22 cellular contexts compared by ENCODE assay signal in genomic region chr10:30088178-30088577, GRCh38. TPM values are rescaled to one million over a fixed set of nuclear protein-coding genes. Genes with fewer than 3 reads are reported as not detected.
A peak's percentile ranks its signal among the peaks of the same experiment; 100 is the strongest.
DNase-seq lines count a peak whose midpoint lies in the region; TF ChIP-seq lines count a peak whose summit lies in the region.
"Had no signal": no experiment of that assay in that cellular context is flagged by ENCODE, and none has a peak within 500 bp of the region (broad histone marks: within the 10 kb centered on the region; RNA-seq: fewer than 3 reads in every experiment).

No MANE protein-coding gene starts in this region.

- no peak overlapping the region for H3K9ac ChIP-seq in endodermal cell (ENCODE audit: extremely low read depth, low read length, poor library complexity, severe bottlenecking)

- H3K9me3 ChIP-seq in endodermal cell (ENCODE audit: control insufficient read depth, low read length) (no peaks in the 10 kb centered on the region), vagina (no peaks in the 10 kb centered on the region)
- H3K9me3 ChIP-seq: ascending aorta had no signal

- intact Hi-C loops in vagina (cut with DNase I): loop anchor here (2.0 kb wide), 1 partner anchor 31 kb away; no protein-coding TSS in a partner anchor

- WGBS in endodermal cell (ENCODE audit: insufficient coverage in 1 of 2, insufficient read length in 1 of 2), 2 experiments: 13 to 48% methylated on average over 2 to 3 of the region's 3 CpGs

- H3K27me3 Mint-ChIP-seq in endodermal cell (ENCODE audit: insufficient read depth): peaks cover 59% of the 10 kb centered on the region
- no peaks in the 10 kb centered on the region for H3K27me3 Mint-ChIP-seq in mesothelial cell of epicardium (ENCODE audit: low read depth)

- H3K4me3 ChIP-seq in endodermal cell (ENCODE audit: low read length) (no peak overlapping the region), vagina (no peak overlapping the region)
- H3K4me3 ChIP-seq: ascending aorta had no signal

- no peak overlapping the region for H3K27ac ChIP-seq in endodermal cell (ENCODE audit: low read depth, low read length)
- H3K27ac ChIP-seq in vagina: no peak overlapping the region
- H3K27ac ChIP-seq: ascending aorta had no signal

- peaks cover 6% of the 10 kb centered on the region for H3K4me1 Mint-ChIP-seq in endodermal cell
- H3K4me1 Mint-ChIP-seq in mesothelial cell of epicardium: peaks cover 20% of the 10 kb centered on the region
- H3K4me1 Mint-ChIP-seq: naive B cell; stimulated activated naive B cell treated with anti-CD40 and anti-IgM and Interleukin-4, amounts not matched to agents 10 μg/mL and 1 μg/mL and 100 μg/mL, for 72 hours had no signal

- no peak overlapping the region for H3K27ac Mint-ChIP-seq in endodermal cell
- peak overlapping the region; percentile 30 for H3K27ac Mint-ChIP-seq in mesothelial cell of epicardium
- H3K27ac Mint-ChIP-seq: memory B cell; stimulated activated naive B cell treated with anti-CD40 and anti-IgM and Interleukin-4, amounts not matched to agents 10 μg/mL and 1 μg/mL and 100 μg/mL, for 72 hours had no signal

- H3K36me3 Mint-ChIP-seq in endodermal cell (ENCODE audit: low read depth) (no peaks in the 10 kb centered on the region), mesothelial cell of epicardium (no peaks in the 10 kb centered on the region)
- H3K36me3 Mint-ChIP-seq: memory B cell; naive B cell; stimulated activated naive B cell treated with anti-CD40 and anti-IgM and Interleukin-4, amounts not matched to agents 10 μg/mL and 1 μg/mL and 100 μg/mL, for 72 hours had no signal

- peaks cover 33% of the 10 kb centered on the region for H3K27me3 ChIP-seq in endodermal cell (ENCODE audit: control insufficient read depth, insufficient read depth, low read length, poor library complexity, severe bottlenecking)
- no peaks in the 10 kb centered on the region for H3K27me3 ChIP-seq in vagina
- H3K27me3 ChIP-seq: ascending aorta had no signal

- H3K4me1 ChIP-seq in endodermal cell (ENCODE audit: control insufficient read depth, insufficient read depth, low read length) (no peaks in the 10 kb centered on the region), vagina (no peaks in the 10 kb centered on the region)
- H3K4me1 ChIP-seq: ascending aorta had no signal

- H3K4me3 Mint-ChIP-seq in endodermal cell (no peak overlapping the region), mesothelial cell of epicardium (no peak overlapping the region)
- H3K4me3 Mint-ChIP-seq: memory B cell; naive B cell; stimulated activated naive B cell treated with anti-CD40 and anti-IgM and Interleukin-4, amounts not matched to agents 10 μg/mL and 1 μg/mL and 100 μg/mL, for 72 hours had no signal

- TF ChIP-seq CTCF in endodermal cell (conservative IDR thresholded peaks at IDR 0.05): no peak
- no peak for TF ChIP-seq CTCF in mesothelial cell of epicardium (IDR thresholded peaks at IDR 0.05; ENCODE audit: unreplicated experiment)
- no peak for TF ChIP-seq CTCF in vagina (IDR thresholded peaks at IDR 0.05)

- DNase-seq in COR-L47 (lab: John Stamatoyannopoulos, UW) (peak; percentile 5), NCI-H69 (lab: John Stamatoyannopoulos, UW) (peak; percentile 8), endodermal cell (peak; percentile 56), mesothelial cell of epicardium (ENCODE audit: low spot score in 2 of 2, unreplicated experiment in 2 of 2) (no peak), UCSD-AML1 (lab: John Stamatoyannopoulos, UW; ENCODE audit: unreplicated experiment) (no peak), mucosa of gallbladder (ENCODE audit: low spot score) (no peak), vagina (ENCODE audit: extremely low spot score in 2 of 2) (no peak), inferior parietal cortex (ENCODE audit: extremely low spot score) (no peak)
- DNase-seq: ACHN; activated CD8-positive, alpha-beta memory T cell treated with anti-CD3 and anti-CD28 coated beads, Interleukin-2, amount 50 U/mL, for 4 hours; activated naive CD4-positive, alpha-beta T cell treated with anti-CD3 and anti-CD28 coated beads, Interleukin-2, amount 50 U/mL, for 16 hours; effector CD8-positive, alpha-beta T cell; GF-D8; GOT3; left colon; naive B cell; NCI-H187 treated with DMSO at 0.1 percent for 48 hours; stimulated activated CD4-positive, alpha-beta T cell treated with anti-CD3 and anti-CD28 coated beads, Interleukin-12 subunit alpha, Interleukin-12 subunit beta, amount 100 ng/mL, for 4 hours; stimulated activated CD4-positive, alpha-beta T cell treated with anti-CD3 and anti-CD28 coated beads, Interleukin-4, amount 100 ng/mL, for 24 hours; stimulated activated naive B cell treated with anti-CD40 and anti-IgM and Interleukin-4, amounts not matched to agents 10 μg/mL and 1 μg/mL and 100 μg/mL, for 72 hours had no signal

- no peaks in the 10 kb centered on the region for H3K9me3 Mint-ChIP-seq in endodermal cell
- no peaks in the 10 kb centered on the region for H3K9me3 Mint-ChIP-seq in mesothelial cell of epicardium
- H3K9me3 Mint-ChIP-seq: memory B cell; naive B cell; stimulated activated naive B cell treated with anti-CD40 and anti-IgM and Interleukin-4, amounts not matched to agents 10 μg/mL and 1 μg/mL and 100 μg/mL, for 72 hours had no signal

- no peaks in the 10 kb centered on the region for H3K36me3 ChIP-seq in endodermal cell (ENCODE audit: control insufficient read depth, insufficient read depth, low read length)
- no peaks in the 10 kb centered on the region for H3K36me3 ChIP-seq in vagina
- H3K36me3 ChIP-seq: ascending aorta had no signal

- no peak for TF ChIP-seq POLR2A in vagina (IDR thresholded peaks at IDR 0.05)

RNA-seq across cellular contexts. Expression of gene JCAD, which starts 28.8 kb away (rescaled TPM):
- total RNA-seq in endodermal cell (10 to 100 TPM; 40.8 to 52.2 TPM), mesothelial cell of epicardium (20.4 to 22.8 TPM (median 21.5 TPM) in 3 replicates), mucosa of gallbladder (25.8 TPM), vagina (40.3 TPM)
- polyA plus RNA-seq in endodermal cell (2013, experiment 1 of 2): 8.5 TPM
- polyA plus RNA-seq in endodermal cell (2013, experiment 2 of 2): 8.9 TPM

Comparison
In these comparisons a context has a peak if more than half of its experiments do, and no peak if none do; other contexts are left out.
1. DNase-seq: peak in COR-L47 (single experiment), NCI-H69 (single experiment) and endodermal cell (single experiment); none in mesothelial cell of epicardium (0 of 2), UCSD-AML1 (single experiment), mucosa of gallbladder (single experiment), vagina (0 of 2) and inferior parietal cortex (single experiment).